ENCODE assay signal across 13 cellular contexts in the genomic region with DNA sequence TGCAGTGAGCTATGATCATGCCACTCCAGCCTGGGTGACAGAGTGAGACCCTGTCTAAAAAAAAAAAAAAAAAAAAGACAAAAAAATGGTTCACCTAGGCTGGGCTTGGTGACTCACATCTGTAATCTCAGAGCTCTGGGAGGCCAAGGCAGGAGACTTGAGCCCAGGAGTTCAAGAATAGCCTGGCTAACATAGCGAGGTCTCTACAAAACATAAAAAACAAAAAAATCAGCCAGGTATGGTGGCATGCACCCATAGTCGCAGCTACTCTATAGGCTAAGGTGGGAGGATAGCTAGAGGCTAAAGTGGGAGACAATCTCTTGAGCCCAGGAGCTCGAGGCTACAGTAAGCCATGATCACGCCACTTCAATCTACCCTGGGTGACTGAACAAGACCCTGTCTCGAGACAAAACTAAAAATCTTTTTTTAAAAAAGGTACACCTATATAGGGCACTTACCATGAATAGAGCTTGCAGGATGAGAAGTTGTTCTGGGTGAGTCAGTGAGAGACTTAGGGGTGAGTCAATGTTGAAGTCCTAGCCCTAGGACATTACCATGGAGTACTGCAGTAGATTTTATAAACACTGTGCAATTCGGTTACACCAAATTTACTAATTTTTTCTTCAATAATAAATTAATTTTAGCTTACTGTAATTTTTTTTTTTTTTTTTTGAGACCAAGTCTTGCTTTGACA. TPM values are rescaled to one million over a fixed set of nuclear protein-coding genes. Genes with fewer than 3 reads are reported as not detected.
DNase-seq lines count a peak whose midpoint lies in the region; ATAC-seq and TF ChIP-seq lines count a peak whose summit lies in the region.
"Had no signal": no experiment of that assay in that cellular context is flagged by ENCODE, and none has a peak within 500 bp of the region (broad histone marks: within the 10 kb centered on the region; RNA-seq: fewer than 3 reads in every experiment).

No MANE protein-coding gene starts in this region.

- H3K27ac ChIP-seq in ACC112 (ENCODE audit: low read depth, low read length) (peak overlapping the region; percentile 64), SJSA1 (peak overlapping the region; percentile 15; the same call in 1 of the 2 replicates)
- H3K27ac ChIP-seq: testis had no signal

- H3K4me3 Mint-ChIP-seq in Caco-2 (ENCODE audit: unreplicated experiment), result no peak overlapping the region

- CTCF ChIA-PET in Caco-2 (lab: Charles Lee), result no interaction called here

- peaks cover 6% of the 10 kb centered on the region for H3K36me3 Mint-ChIP-seq in Caco-2 (ENCODE audit: insufficient read depth, unreplicated experiment)
- H3K36me3 Mint-ChIP-seq: natural killer cell treated with Interleukin-12 subunit alpha and Interleukin-12 subunit beta and Interleukin-15 and Interleukin-18, amount 100 ng/mL, for 72 hours had no signal

- no peak overlapping the region for H2AFZ ChIP-seq in ACC112 (ENCODE audit: low read length, unreplicated experiment)

- intact Hi-C loops in Caco-2 (cut with micrococcal nuclease; ENCODE audit: unreplicated experiment), result no loop called here

- no peaks in the 10 kb centered on the region for H3K27me3 Mint-ChIP-seq in Caco-2 (ENCODE audit: insufficient read depth, unreplicated experiment)
- H3K27me3 Mint-ChIP-seq: natural killer cell treated with Interleukin-12 subunit alpha and Interleukin-12 subunit beta and Interleukin-15 and Interleukin-18, amount 100 ng/mL, for 72 hours had no signal

- no peak overlapping the region for H3K4me3 ChIP-seq in ACC112 (ENCODE audit: low read depth, low read length)
- H3K4me3 ChIP-seq in SJSA1, result no peak overlapping the region
- no peak overlapping the region for H3K4me3 ChIP-seq in foreskin fibroblast (ENCODE audit: low read depth in 1 of 2, low read length in 2 of 2)
- no peak overlapping the region for H3K4me3 ChIP-seq in Caco-2 (ENCODE audit: low read depth, low read length)
- H3K4me3 ChIP-seq: HAP-1, testis had no signal

- H3K4me1 Mint-ChIP-seq in Caco-2 (ENCODE audit: low read depth, unreplicated experiment), result peaks cover 7% of the 10 kb centered on the region

- BruUV-seq in Caco-2 (replicated peaks; lab: Mats Ljungman, UMichigan), result no TSS peak

- H3K27me3 ChIP-seq in ACC112 (ENCODE audit: insufficient read depth, low read length), result no peaks in the 10 kb centered on the region
- no peaks in the 10 kb centered on the region for H3K27me3 ChIP-seq in SJSA1 (replicated peaks)
- no peaks in the 10 kb centered on the region for H3K27me3 ChIP-seq in Caco-2 (replicated peaks; ENCODE audit: control insufficient read depth, insufficient read depth, low read length)
- H3K27me3 ChIP-seq: testis had no signal

- POLR2A ChIA-PET in Caco-2 (lab: Charles Lee), result no interaction called here

- DNase-seq in H4 (ENCODE audit: low spot score) (peak; percentile 56), SJSA1 (ENCODE audit: low read depth in 1 of 2, low spot score in 2 of 2) (no peak), foreskin fibroblast (peak; percentile 72 to 85), Caco-2 (no peak), NCI-H187 (lab: John Stamatoyannopoulos, UW) (no peak)
- DNase-seq: Calu3, NCI-H2081, testis had no signal

- ATAC-seq in HG03097 (IDR thresholded peaks at IDR 0.05; ENCODE audit: low FRiP score, unreplicated experiment) (no peak), HG02678 (IDR thresholded peaks at IDR 0.05; ENCODE audit: unreplicated experiment) (no peak)

- H3K4me1 ChIP-seq in ACC112 (ENCODE audit: control insufficient read depth, insufficient read depth, low read length, unreplicated experiment) (peaks cover 8% of the 10 kb centered on the region), SJSA1 (replicated peaks) (peaks cover 26% of the 10 kb centered on the region), Caco-2 (no peaks in the 10 kb centered on the region)
- H3K4me1 ChIP-seq: testis had no signal

- H3K79me2 ChIP-seq in ACC112 (ENCODE audit: control insufficient read depth, insufficient read depth, low read length, unreplicated experiment), result peaks cover 45% of the 10 kb centered on the region

- H3K9me3 ChIP-seq in SJSA1 (replicated peaks) (no peaks in the 10 kb centered on the region), Caco-2 (no peaks in the 10 kb centered on the region)
- H3K9me3 ChIP-seq: HAP-1, testis had no signal

- H3K9me3 Mint-ChIP-seq in Caco-2 (ENCODE audit: unreplicated experiment), result no peaks in the 10 kb centered on the region
- H3K9me3 Mint-ChIP-seq: natural killer cell treated with Interleukin-12 subunit alpha and Interleukin-12 subunit beta and Interleukin-15 and Interleukin-18, amount 100 ng/mL, for 72 hours had no signal

- no peak overlapping the region for H3K27ac Mint-ChIP-seq in Caco-2 (ENCODE audit: unreplicated experiment)

- TF ChIP-seq CTCF in foreskin fibroblast (IDR thresholded peaks at IDR 0.05; ENCODE audit: low read depth, low read length), result no peak
- TF ChIP-seq CTCF in Caco-2 (IDR thresholded peaks at IDR 0.05; ENCODE audit: insufficient read depth in 1 of 2, low read depth in 1 of 2, low read length in 1 of 2, severe bottlenecking in 1 of 2, unreplicated experiment in 1 of 2), result no peak

- H3K36me3 ChIP-seq in ACC112 (ENCODE audit: insufficient read depth, low read length) (no peaks in the 10 kb centered on the region), SJSA1 (no peaks in the 10 kb centered on the region), Caco-2 (ENCODE audit: control insufficient read depth, insufficient read depth, low read length) (no peaks in the 10 kb centered on the region)
- H3K36me3 ChIP-seq: HAP-1 had no signal

RNA-seq across cellular contexts. Expression of gene USP32, which starts 19.0 kb away (rescaled TPM):
- 29.4 and 30.0 TPM in 2 replicates for total RNA-seq in H4 (2014; rRNA removed; shearing (Covaris generic))
- 31.0 and 34.5 TPM in 2 replicates for total RNA-seq in SJSA1 (2014; rRNA removed; shearing (Covaris generic))
- total RNA-seq in Caco-2 (2022), result 50.3 and 53.3 TPM in 2 replicates

RNA-seq across cellular contexts. Expression of gene CHCT1, which starts 49.4 kb away (rescaled TPM):
- total RNA-seq in H4 (2014; rRNA removed; shearing (Covaris generic)), result not detected in 2 replicates
- not detected in 2 replicates for total RNA-seq in SJSA1 (2014; rRNA removed; shearing (Covaris generic))
- not detected in 2 replicates for total RNA-seq in Caco-2 (2022)
- total RNA-seq: Calu3; natural killer cell treated with Interleukin-12 subunit alpha and Interleukin-12 subunit beta and Interleukin-15 and Interleukin-18, amount 100 ng/mL, for 72 hours had no signal

Comparison
In these comparisons a context has a peak if more than half of its experiments do, and no peak if none do; other contexts are left out.
1. DNase-seq: peak in H4 (single experiment) and foreskin fibroblast (2 of 2); none in SJSA1 (0 of 2), Caco-2 (0 of 2) and NCI-H187 (0 of 2).